27 cellular contexts compared by ENCODE assay signal in genomic region chr21:20253261-20253660, GRCh38.
"Had no signal": no experiment of that assay in that cellular context is flagged by ENCODE, and none has a peak within 500 bp of the region (broad histone marks: within the 10 kb centered on the region; RNA-seq: fewer than 3 reads in every experiment).

No MANE protein-coding gene starts in this region.

- H3K36me3 Mint-ChIP-seq: activated CD4-positive, alpha-beta memory T cell treated with anti-CD3 and anti-CD28 coated beads for 36 hours; activated naive CD4-positive, alpha-beta T cell treated with anti-CD3 and anti-CD28 coated beads, Interleukin-2, amount 10 ng/mL, durations not matched to agents 7 days and 5 days; activated naive CD4-positive, alpha-beta T cell treated with anti-CD3 and anti-CD28 coated beads, Interleukin-2, amount 50 U/mL, for 72 hours; activated naive CD8-positive, alpha-beta T cell treated with anti-CD3 and anti-CD28 coated beads, Interleukin-2, amount 10 ng/mL, durations not matched to agents 7 days and 5 days; brain had no signal

- H3K4me3 Mint-ChIP-seq: activated CD4-positive, alpha-beta memory T cell treated with anti-CD3 and anti-CD28 coated beads for 36 hours; activated CD4-positive, alpha-beta T cell treated with anti-CD3 and anti-CD28 coated beads for 36 hours; activated CD4-positive, alpha-beta T cell treated with anti-CD3 and anti-CD28 coated beads, Interleukin-2, amount 10 ng/mL, durations not matched to agents 24 days and 14 days; activated naive CD4-positive, alpha-beta T cell treated with anti-CD3 and anti-CD28 coated beads, Interleukin-2, amount 10 ng/mL, durations not matched to agents 7 days and 5 days; activated naive CD8-positive, alpha-beta T cell treated with anti-CD3 and anti-CD28 coated beads, Interleukin-2, amount 10 ng/mL, durations not matched to agents 7 days and 5 days; activated T-cell treated with anti-CD3 and anti-CD28 coated beads, Interleukin-2, amount 50 U/mL, for 24 hours; activated T-cell treated with anti-CD3 and anti-CD28 coated beads, Interleukin-2, amount 50 U/mL, for 72 hours; brain had no signal

- H3K4me1 ChIP-seq: ascending aorta, breast epithelium, colonic mucosa, esophagus squamous epithelium, gastroesophageal sphincter had no signal

- H3K27me3 ChIP-seq: ascending aorta, breast epithelium, cardiac muscle cell, colonic mucosa, esophagus squamous epithelium, gastroesophageal sphincter had no signal

- H3K36me3 ChIP-seq: ascending aorta, breast epithelium, cardiac muscle cell, colonic mucosa, esophagus squamous epithelium, gastroesophageal sphincter had no signal

- DNase-seq: activated CD4-positive, alpha-beta memory T cell treated with anti-CD3 and anti-CD28 coated beads for 36 hours; activated CD4-positive, alpha-beta T cell treated with anti-CD3 and anti-CD28 coated beads for 36 hours; activated CD4-positive, alpha-beta T cell treated with anti-CD3 and anti-CD28 coated beads, Interleukin-2, amount 10 ng/mL, durations not matched to agents 24 days and 14 days; activated CD4-positive, CD25-positive, alpha-beta regulatory T cell; activated CD4-positive, CD25-positive, alpha-beta regulatory T cell treated with anti-CD3 and anti-CD28 coated beads, Interleukin-2, amount 50 U/mL, for 72 hours; activated CD8-positive, alpha-beta memory T cell treated with anti-CD3 and anti-CD28 coated beads, Interleukin-2, amount 50 U/mL, for 48 hours; activated gamma-delta T cell; activated naive CD4-positive, alpha-beta T cell; activated naive CD4-positive, alpha-beta T cell treated with anti-CD3 and anti-CD28 coated beads, Interleukin-2, amount 10 ng/mL, durations not matched to agents 7 days and 5 days; activated naive CD8-positive, alpha-beta T cell treated with anti-CD3 and anti-CD28 coated beads, Interleukin-2, amount 10 ng/mL, durations not matched to agents 7 days and 5 days; activated T-cell treated with anti-CD3 and anti-CD28 coated beads for 4 hours; activated T-cell treated with anti-CD3 and anti-CD28 coated beads, Interleukin-2, amount 50 U/mL, for 24 hours; activated T-cell treated with anti-CD3 and anti-CD28 coated beads, Interleukin-2, amount 50 U/mL, for 72 hours; central memory CD4-positive, alpha-beta T cell; cerebellar nuclear complex; colonic mucosa; effector CD8-positive, alpha-beta T cell; esophagus squamous epithelium; foreskin melanocyte; T-helper 2 cell had no signal

- H3K27ac Mint-ChIP-seq: activated CD4-positive, alpha-beta memory T cell treated with anti-CD3 and anti-CD28 coated beads for 36 hours; activated CD4-positive, alpha-beta T cell treated with anti-CD3 and anti-CD28 coated beads for 36 hours; activated CD4-positive, alpha-beta T cell treated with anti-CD3 and anti-CD28 coated beads, Interleukin-2, amount 10 ng/mL, durations not matched to agents 24 days and 14 days; activated naive CD4-positive, alpha-beta T cell treated with anti-CD3 and anti-CD28 coated beads, Interleukin-2, amount 10 ng/mL, durations not matched to agents 7 days and 5 days; activated naive CD4-positive, alpha-beta T cell treated with anti-CD3 and anti-CD28 coated beads, Interleukin-2, amount 50 U/mL, for 72 hours; activated naive CD8-positive, alpha-beta T cell treated with anti-CD3 and anti-CD28 coated beads, Interleukin-2, amount 10 ng/mL, durations not matched to agents 7 days and 5 days; activated T-cell treated with anti-CD3 and anti-CD28 coated beads, Interleukin-2, amount 50 U/mL, for 24 hours; activated T-cell treated with anti-CD3 and anti-CD28 coated beads, Interleukin-2, amount 50 U/mL, for 72 hours; brain had no signal

- ATAC-seq: activated CD4-positive, alpha-beta T cell treated with anti-CD3 and anti-CD28 coated beads for 36 hours; activated naive CD4-positive, alpha-beta T cell treated with anti-CD3 and anti-CD28 coated beads, Interleukin-2, amount 50 U/mL, for 72 hours; activated T-cell treated with anti-CD3 and anti-CD28 coated beads, Interleukin-2, amount 50 U/mL, for 72 hours; gastroesophageal sphincter had no signal

- H3K27me3 Mint-ChIP-seq: activated CD4-positive, alpha-beta memory T cell treated with anti-CD3 and anti-CD28 coated beads for 36 hours; activated CD4-positive, alpha-beta T cell treated with anti-CD3 and anti-CD28 coated beads for 36 hours; activated CD4-positive, alpha-beta T cell treated with anti-CD3 and anti-CD28 coated beads, Interleukin-2, amount 10 ng/mL, durations not matched to agents 24 days and 14 days; activated naive CD4-positive, alpha-beta T cell treated with anti-CD3 and anti-CD28 coated beads, Interleukin-2, amount 10 ng/mL, durations not matched to agents 7 days and 5 days; activated naive CD8-positive, alpha-beta T cell treated with anti-CD3 and anti-CD28 coated beads, Interleukin-2, amount 10 ng/mL, durations not matched to agents 7 days and 5 days; activated T-cell treated with anti-CD3 and anti-CD28 coated beads, Interleukin-2, amount 50 U/mL, for 24 hours; brain had no signal

- H3K9me3 Mint-ChIP-seq: activated CD4-positive, alpha-beta T cell treated with anti-CD3 and anti-CD28 coated beads, Interleukin-2, amount 10 ng/mL, durations not matched to agents 24 days and 14 days; activated naive CD4-positive, alpha-beta T cell treated with anti-CD3 and anti-CD28 coated beads, Interleukin-2, amount 50 U/mL, for 72 hours; activated naive CD8-positive, alpha-beta T cell treated with anti-CD3 and anti-CD28 coated beads, Interleukin-2, amount 10 ng/mL, durations not matched to agents 7 days and 5 days; activated T-cell treated with anti-CD3 and anti-CD28 coated beads, Interleukin-2, amount 50 U/mL, for 72 hours; brain had no signal

- H3K4me3 ChIP-seq: ascending aorta, breast epithelium, cardiac muscle cell, colonic mucosa, esophagus squamous epithelium, gastroesophageal sphincter had no signal

- H3K27ac ChIP-seq: ascending aorta, breast epithelium, cardiac muscle cell, colonic mucosa, epithelial cell of prostate, esophagus squamous epithelium, gastroesophageal sphincter had no signal

- H3K4me1 Mint-ChIP-seq: activated CD4-positive, alpha-beta T cell treated with anti-CD3 and anti-CD28 coated beads for 36 hours; activated CD4-positive, alpha-beta T cell treated with anti-CD3 and anti-CD28 coated beads, Interleukin-2, amount 10 ng/mL, durations not matched to agents 24 days and 14 days; activated naive CD4-positive, alpha-beta T cell treated with anti-CD3 and anti-CD28 coated beads, Interleukin-2, amount 10 ng/mL, durations not matched to agents 7 days and 5 days; activated naive CD8-positive, alpha-beta T cell treated with anti-CD3 and anti-CD28 coated beads, Interleukin-2, amount 10 ng/mL, durations not matched to agents 7 days and 5 days; brain had no signal
